ENCODE assay signal across 8 cellular contexts in the genomic region with DNA sequence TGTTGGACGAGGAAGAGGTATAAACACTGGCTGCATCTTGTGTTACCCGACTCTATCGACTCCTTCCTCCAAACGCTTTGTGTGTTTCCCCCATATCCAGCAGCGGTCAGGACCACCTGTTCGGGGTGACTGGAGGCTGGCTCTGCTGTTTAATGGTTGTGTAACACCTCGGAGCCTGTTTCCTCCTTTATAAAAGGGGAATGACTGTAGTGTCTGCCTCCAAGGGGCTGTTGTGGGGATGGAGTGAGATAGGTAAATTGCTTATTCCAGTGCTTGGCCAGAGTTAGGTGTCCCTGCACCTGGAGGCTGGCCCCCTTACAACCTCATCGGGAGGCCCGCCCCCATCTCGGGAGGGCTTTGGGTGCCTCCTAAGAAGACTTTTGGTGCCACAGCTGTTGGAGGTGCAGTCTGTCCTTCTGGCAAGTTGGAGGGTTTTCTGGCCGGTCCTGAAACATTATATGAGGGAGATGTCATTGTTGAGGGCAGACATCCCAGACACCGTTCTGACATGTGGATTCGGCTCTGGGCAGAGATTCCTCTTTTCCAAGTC. TPM values are rescaled to one million over a fixed set of nuclear protein-coding genes. Genes with fewer than 3 reads are reported as not detected.
DNase-seq lines count a peak whose midpoint lies in the region; ATAC-seq, FAIRE-seq and TF ChIP-seq lines count a peak whose summit lies in the region.

No MANE protein-coding gene starts in this region.

- H3K4me1 ChIP-seq in Karpas-422 (ENCODE audit: low read length) (peaks cover 55% of the 10 kb centered on the region), astrocyte (ENCODE audit: insufficient read depth, low read length) (peaks cover 36% of the 10 kb centered on the region), liver (ENCODE audit: control insufficient read depth in 4 of 4, insufficient read depth in 4 of 4, low read length in 3 of 4) (peaks cover 6 to 52% (median 24%) of the 10 kb centered on the region in 4 donors), tibial artery (peaks cover 0 to 47% (median 29%) of the 10 kb centered on the region in 4 donors)

- CTCF ChIA-PET in CD4-positive, alpha-beta T cell (lab: Charles Lee) = interaction anchor here (2.5 kb wide), 1 partner anchor 25 kb away, joined by 11 read pairs; no protein-coding TSS in a partner anchor

- DNase-seq in CD4-positive, alpha-beta T cell = no peak
- DNase-seq in Karpas-422 = peak; percentile 65
- DNase-seq in astrocyte (ENCODE audit: low read depth) = no peak
- peak in 1 of 2 donors; percentile 66 for DNase-seq in tibial artery
- DNase-seq in retina = no peak

- H3K4me1 Mint-ChIP-seq in CD4-positive, alpha-beta T cell (ENCODE audit: low read depth) = peaks cover 58% of the 10 kb centered on the region
- H3K4me1 Mint-ChIP-seq in astrocyte (ENCODE audit: low read depth, unreplicated experiment) = peaks cover 22% of the 10 kb centered on the region

- H2AFZ ChIP-seq in Karpas-422 (ENCODE audit: low read length) = no peak overlapping the region
- H2AFZ ChIP-seq in astrocyte (ENCODE audit: low read depth, low read length) = no peak overlapping the region

- H4K20me1 ChIP-seq in Karpas-422 (ENCODE audit: insufficient read depth, low read depth, low read length) = peaks cover 14% of the 10 kb centered on the region; the same call in 1 of the 2 replicates
- peaks cover 45% of the 10 kb centered on the region for H4K20me1 ChIP-seq in astrocyte (ENCODE audit: insufficient read depth, low read length)

- peaks cover 25% of the 10 kb centered on the region for H3K36me3 Mint-ChIP-seq in CD4-positive, alpha-beta T cell (ENCODE audit: low read depth)
- H3K36me3 Mint-ChIP-seq in astrocyte (ENCODE audit: low read depth, unreplicated experiment) = peaks cover 13% of the 10 kb centered on the region

- H3K4me3 Mint-ChIP-seq in CD4-positive, alpha-beta T cell = peak overlapping the region; percentile 84
- peak overlapping the region; percentile 91 for H3K4me3 Mint-ChIP-seq in astrocyte (ENCODE audit: unreplicated experiment)

- H3K4me3 ChIP-seq in Karpas-422 (ENCODE audit: low read length) (peak overlapping the region; percentile 72), astrocyte (ENCODE audit: insufficient read depth, low read depth, low read length) (peak overlapping the region; percentile 78), liver (ENCODE audit: low read depth in 1 of 3, low read length in 3 of 3) (peak overlapping the region; percentile 85 to 94 (median 91)), tibial artery (peak overlapping the region; percentile 70 to 90)

- H3K9ac ChIP-seq in Karpas-422 (ENCODE audit: low read length) (peak overlapping the region; percentile 96), astrocyte (ENCODE audit: low read length) (peak overlapping the region; percentile 92), liver (ENCODE audit: low read depth in 1 of 2, low read length in 2 of 2) (peak overlapping the region; percentile 57 to 85)

- no peaks in the 10 kb centered on the region for H3K36me3 ChIP-seq in Karpas-422 (ENCODE audit: insufficient read depth, low read length)
- peaks cover 4% of the 10 kb centered on the region for H3K36me3 ChIP-seq in astrocyte (ENCODE audit: insufficient read depth, low read length)
- peaks cover 0 to 3% (median 0%) of the 10 kb centered on the region in 4 donors for H3K36me3 ChIP-seq in liver (ENCODE audit: control insufficient read depth in 4 of 4, insufficient read depth in 3 of 4, low read depth in 1 of 4, low read length in 3 of 4)
- H3K36me3 ChIP-seq in tibial artery = peaks cover 5 to 13% (median 11%) of the 10 kb centered on the region in 3 donors

- no peak for ATAC-seq in CD4-positive, alpha-beta T cell (ENCODE audit: poor library complexity)
- ATAC-seq in GM19035 (IDR thresholded peaks at IDR 0.05; ENCODE audit: unreplicated experiment) (no peak), HG03442 (IDR thresholded peaks at IDR 0.05; ENCODE audit: unreplicated experiment) (no peak)

- no peaks in the 10 kb centered on the region for H3K9me3 ChIP-seq in CD4-positive, alpha-beta T cell (ENCODE audit: control insufficient read depth, low read length)
- H3K9me3 ChIP-seq in Karpas-422 (ENCODE audit: low read length) = no peaks in the 10 kb centered on the region
- H3K9me3 ChIP-seq in astrocyte (ENCODE audit: insufficient read depth, low read depth, low read length) = no peaks in the 10 kb centered on the region
- H3K9me3 ChIP-seq in liver (ENCODE audit: control insufficient read depth in 4 of 4, low read length in 3 of 4) = no peaks in the 10 kb centered on the region
- no peaks in the 10 kb centered on the region for H3K9me3 ChIP-seq in tibial artery

- TF ChIP-seq CTCF in CD4-positive, alpha-beta T cell (IDR thresholded peaks at IDR 0.05) = no peak
- TF ChIP-seq CTCF in astrocyte (IDR thresholded peaks at IDR 0.05; ENCODE audit: insufficient read depth, low read depth, low read length) (no peak), liver (IDR thresholded peaks at IDR 0.05; ENCODE audit: low read depth, low read length, missing input control) (no peak), tibial artery (IDR thresholded peaks at IDR 0.05) (no peak)

- TF ChIP-seq RAD21 in liver (IDR thresholded peaks at IDR 0.05) = no peak

- H3K4me2 ChIP-seq in Karpas-422 (ENCODE audit: low read depth, low read length, poor library complexity, severe bottlenecking) (peak overlapping the region; percentile 97), astrocyte (ENCODE audit: low read length) (peak overlapping the region; percentile 90)

- H3K27ac ChIP-seq in CD4-positive, alpha-beta T cell (ENCODE audit: low read depth, low read length) = peak overlapping the region; percentile 76
- H3K27ac ChIP-seq in Karpas-422 (ENCODE audit: low read length) (peak overlapping the region; percentile 55), astrocyte (ENCODE audit: low read depth, low read length) (peak overlapping the region; percentile 49), liver (ENCODE audit: low read depth in 1 of 2, low read length in 2 of 2) (peak overlapping the region; percentile 64 to 72), tibial artery (peak overlapping the region; percentile 74 to 77)

- H3K9me3 Mint-ChIP-seq in CD4-positive, alpha-beta T cell = no peaks in the 10 kb centered on the region
- no peaks in the 10 kb centered on the region for H3K9me3 Mint-ChIP-seq in astrocyte (ENCODE audit: unreplicated experiment)

- peak overlapping the region; percentile 84 for H3K27ac Mint-ChIP-seq in CD4-positive, alpha-beta T cell
- H3K27ac Mint-ChIP-seq in astrocyte (ENCODE audit: unreplicated experiment) = peak overlapping the region; percentile 93

- POLR2A ChIA-PET in CD4-positive, alpha-beta T cell (lab: Charles Lee) = interaction anchor here (2.0 to 5.8 kb wide), 4 partner anchors 9 to 20 kb away, joined by 13 to 110 read pairs (median 20); no protein-coding TSS in a partner anchor

- H3K27me3 Mint-ChIP-seq in CD4-positive, alpha-beta T cell = no peaks in the 10 kb centered on the region
- H3K27me3 Mint-ChIP-seq in astrocyte (ENCODE audit: low read depth, unreplicated experiment) = no peaks in the 10 kb centered on the region

- 27% methylated on average over 13 of the region's 13 CpGs for WGBS in liver

- intact Hi-C loops in CD4-positive, alpha-beta T cell (cut with DNase I, micrococcal nuclease) = loop anchor here (2.0 to 10.0 kb wide), 4 partner anchors 25 to 1775 kb away; a partner anchor contains a TSS
- intact Hi-C loops in tibial artery (cut with DNase I; ENCODE audit: low total_unique reads) = no loop called here

- H3K27me3 ChIP-seq in CD4-positive, alpha-beta T cell (ENCODE audit: control insufficient read depth, insufficient read depth, low read length) = no peaks in the 10 kb centered on the region
- no peaks in the 10 kb centered on the region for H3K27me3 ChIP-seq in Karpas-422 (ENCODE audit: low read length)
- no peaks in the 10 kb centered on the region for H3K27me3 ChIP-seq in astrocyte (ENCODE audit: insufficient read depth, low read length)
- no peaks in the 10 kb centered on the region for H3K27me3 ChIP-seq in liver (ENCODE audit: control insufficient read depth in 4 of 4, insufficient read depth in 4 of 4, low read length in 3 of 4)
- H3K27me3 ChIP-seq in tibial artery = no peaks in the 10 kb centered on the region

- no peaks in the 10 kb centered on the region for H3K9me2 ChIP-seq in Karpas-422 (replicated peaks; ENCODE audit: insufficient read depth, low read length)

- no peak for FAIRE-seq in astrocyte (lab: Jason Lieb, UNC)

- H3K79me2 ChIP-seq in Karpas-422 (ENCODE audit: low read length) (peaks cover 54% of the 10 kb centered on the region), astrocyte (ENCODE audit: insufficient read depth, low read length) (peaks cover 55% of the 10 kb centered on the region)

TF ChIP-seq in liver, 16 proteins besides CTCF, POLR2A, EP300 and RAD21:
- no peak for TF ChIP-seq TAF1 (conservative IDR thresholded peaks at IDR 0.05)

RNA-seq across cellular contexts. Expression of a gene that starts 1.1 kb away (rescaled TPM):
- 10 to 100 TPM; 98.0 to 99.3 TPM for total RNA-seq in CD4-positive, alpha-beta T cell
- total RNA-seq in Karpas-422 (2014; rRNA removed; shearing (Covaris generic); ENCODE audit: low replicate concordance) = 13.8 and 14.8 TPM in 2 replicates
- total RNA-seq in astrocyte (62.5 and 73.4 TPM in 2 replicates), liver (10 to 100 TPM; 10.6 to 19.5 TPM)
- polyA plus RNA-seq in liver = 10 to 100 TPM; 10.6 to 11.4 TPM

RNA-seq across cellular contexts. Expression of a gene that starts 57.9 kb away (rescaled TPM):
- 1 to 10 TPM; 3.5 to 4.4 TPM for total RNA-seq in CD4-positive, alpha-beta T cell
- 67.2 and 75.5 TPM in 2 replicates for total RNA-seq in Karpas-422 (2014; rRNA removed; shearing (Covaris generic); ENCODE audit: low replicate concordance)
- total RNA-seq in astrocyte = 8.5 and 9.6 TPM in 2 replicates
- 1 to 10 TPM; 5.9 to 8.3 TPM for total RNA-seq in liver
- 1 to 10 TPM; 3.5 to 4.0 TPM for polyA plus RNA-seq in liver
